13 cellular contexts compared by ENCODE assay signal in the genomic region with DNA sequence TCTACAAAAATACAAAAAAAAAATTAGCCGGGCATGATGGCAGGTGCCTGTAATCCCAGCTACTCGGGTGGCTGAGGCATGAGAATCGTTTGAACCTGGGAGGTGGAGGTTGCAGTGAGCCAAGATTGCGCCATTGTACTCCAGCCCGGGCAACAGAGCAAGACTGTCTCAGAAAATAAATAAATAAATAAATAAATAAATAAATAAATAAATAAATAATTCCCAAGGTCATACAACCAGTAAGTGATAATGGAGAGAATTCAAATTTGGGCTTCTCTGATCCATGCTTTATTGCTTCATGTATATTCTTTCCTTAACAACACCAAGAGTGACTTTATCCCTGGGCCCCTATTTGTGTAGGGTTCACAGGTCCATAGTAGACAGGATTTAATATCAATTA. TPM values are rescaled to one million over a fixed set of nuclear protein-coding genes. Genes with fewer than 3 reads are reported as not detected.
"Had no signal": no experiment of that assay in that cellular context is flagged by ENCODE, and none has a peak within 500 bp of the region (broad histone marks: within the 10 kb centered on the region; RNA-seq: fewer than 3 reads in every experiment).

No MANE protein-coding gene starts in this region.

RNA-seq across cellular contexts. Expression of a gene that starts 10.5 kb away (rescaled TPM):
- total RNA-seq: activated B cell treated with CpG ODN at 0.5 μM for 24 hours; activated CD4-positive, alpha-beta memory T cell treated with anti-CD3 and anti-CD28 coated beads for 36 hours; activated CD4-positive, alpha-beta memory T cell treated with anti-CD3 and anti-CD28 coated beads, Interleukin-2, amount 10 ng/mL, durations not matched to agents 7 days and 5 days; activated CD4-positive, alpha-beta T cell treated with anti-CD3 and anti-CD28 coated beads for 36 hours; activated CD4-positive, alpha-beta T cell treated with anti-CD3 and anti-CD28 coated beads, Interleukin-2, amount 10 ng/mL, durations not matched to agents 24 days and 14 days; activated CD4-positive, alpha-beta T cell treated with anti-CD3 and anti-CD28 coated beads, Interleukin-2, amount 10 ng/mL, durations not matched to agents 7 days and 5 days; activated CD8-positive, alpha-beta memory T cell treated with anti-CD3 and anti-CD28 coated beads for 36 hours; activated CD8-positive, alpha-beta memory T cell treated with anti-CD3 and anti-CD28 coated beads, Interleukin-2, amount 10 ng/mL, durations not matched to agents 7 days and 5 days; activated CD8-positive, alpha-beta T cell treated with anti-CD3 and anti-CD28 coated beads for 36 hours; activated CD8-positive, alpha-beta T cell treated with anti-CD3 and anti-CD28 coated beads, Interleukin-2, amount 10 ng/mL, durations not matched to agents 7 days and 5 days; T-helper 1 cell treated with Interleukin-12 subunit alpha and Interleukin-12 subunit beta and Interleukin-4 antibody, amounts not matched to agents 30 ng/mL and 1 ng/mL, for 36 hours; T-helper 17 cell; T-helper 2 cell treated with Interferon-gamma antibody and Interleukin-4, amounts not matched to agents 100 ng/mL and 5 ng/mL, for 36 hours had no signal
